In the genomic region with DNA sequence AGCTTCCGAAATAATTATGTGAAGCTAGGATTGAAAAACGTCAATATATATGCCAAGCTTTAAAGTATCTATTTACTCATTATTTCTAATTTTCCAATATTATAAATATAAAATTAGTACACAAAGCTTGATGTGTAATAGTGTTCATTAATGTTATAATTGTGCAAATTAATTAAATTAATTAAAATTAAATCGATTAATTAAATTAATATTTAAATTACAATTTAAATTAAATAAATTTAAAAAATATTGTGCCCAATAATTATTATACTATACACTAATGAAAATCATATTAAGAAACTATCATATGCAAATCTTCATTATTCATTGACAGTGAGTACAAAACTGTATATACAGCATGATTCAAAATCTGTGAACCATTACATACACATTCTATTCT, we compare ENCODE assay signal across 26 cellular contexts.
"Had no signal": no experiment of that assay in that cellular context is flagged by ENCODE, and none has a peak within 500 bp of the region (broad histone marks: within the 10 kb centered on the region; RNA-seq: fewer than 3 reads in every experiment).

No MANE protein-coding gene starts in this region.

- H3K27me3 ChIP-seq: hepatocyte, left lung, right atrium auricular region, spleen, suprapubic skin, tibial artery, upper lobe of right lung had no signal

- H3K27ac ChIP-seq: hepatocyte, left lung, lower lobe of right lung, right atrium auricular region, skin epidermis, spleen, suprapubic skin, thoracic aorta, tibial artery, upper lobe of right lung had no signal

- H3K27ac Mint-ChIP-seq: naive thymus-derived CD8-positive, alpha-beta T cell; nephron; progenitor cell of endocrine pancreas; stimulated activated effector memory CD8-positive, alpha-beta T cell treated with anti-CD3 and anti-CD28 coated beads, Interleukin-12 subunit alpha, Interleukin-12 subunit beta, amount 100 ng/mL, for 72 hours; stimulated activated naive CD8-positive, alpha-beta T cell treated with anti-CD3 and anti-CD28 coated beads, Interleukin-15, Interleukin-2, amounts not matched to agents 100 ng/mL and 50 ng/mL, for 24 hours had no signal

- H3K36me3 Mint-ChIP-seq: naive thymus-derived CD8-positive, alpha-beta T cell; stimulated activated effector memory CD8-positive, alpha-beta T cell treated with anti-CD3 and anti-CD28 coated beads, Interleukin-12 subunit alpha, Interleukin-12 subunit beta, amount 100 ng/mL, for 72 hours had no signal

- H3K4me1 Mint-ChIP-seq: naive thymus-derived CD8-positive, alpha-beta T cell; neural crest cell; stimulated activated effector memory CD8-positive, alpha-beta T cell treated with anti-CD3 and anti-CD28 coated beads, Interleukin-12 subunit alpha, Interleukin-12 subunit beta, amount 100 ng/mL, for 72 hours had no signal

- H3K9me3 Mint-ChIP-seq: naive thymus-derived CD8-positive, alpha-beta T cell; nephron; neural crest cell; stimulated activated naive CD8-positive, alpha-beta T cell treated with anti-CD3 and anti-CD28 coated beads, Interleukin-15, Interleukin-2, amounts not matched to agents 100 ng/mL and 50 ng/mL, for 24 hours had no signal

- H3K27me3 Mint-ChIP-seq: naive thymus-derived CD8-positive, alpha-beta T cell; progenitor cell of endocrine pancreas; stimulated activated naive CD8-positive, alpha-beta T cell treated with anti-CD3 and anti-CD28 coated beads, Interleukin-15, Interleukin-2, amounts not matched to agents 100 ng/mL and 50 ng/mL, for 24 hours had no signal

- DNase-seq: islet precursor cell; kidney glomerular epithelial cell; left cardiac atrium; left lung; lower lobe of right lung; mammary epithelial cell; mesenchymal stem cell; naive thymus-derived CD8-positive, alpha-beta T cell; occipital lobe; spleen; stimulated activated CD4-positive, alpha-beta T cell treated with anti-CD3 and anti-CD28 coated beads, Interleukin-4, amount 100 ng/mL, for 24 hours; stimulated activated naive CD4-positive, alpha-beta T cell; tibial artery; trophoblast cell; upper lobe of right lung had no signal

- H3K9me3 ChIP-seq: left lung, lower lobe of right lung, right atrium auricular region, spleen, suprapubic skin, thoracic aorta, tibial artery, upper lobe of right lung had no signal

- FAIRE-seq: urothelium cell line had no signal

- H3K4me3 Mint-ChIP-seq: naive thymus-derived CD8-positive, alpha-beta T cell; nephron; neural crest cell; stimulated activated effector memory CD8-positive, alpha-beta T cell treated with anti-CD3 and anti-CD28 coated beads, Interleukin-12 subunit alpha, Interleukin-12 subunit beta, amount 100 ng/mL, for 72 hours; stimulated activated naive CD8-positive, alpha-beta T cell treated with anti-CD3 and anti-CD28 coated beads, Interleukin-15, Interleukin-2, amounts not matched to agents 100 ng/mL and 50 ng/mL, for 24 hours had no signal

- H3K36me3 ChIP-seq: left lung, lower lobe of right lung, right atrium auricular region, spleen, suprapubic skin, thoracic aorta, tibial artery, upper lobe of right lung had no signal

- H3K4me3 ChIP-seq: hepatocyte, left lung, lower lobe of right lung, right atrium auricular region, skin epidermis, spleen, suprapubic skin, thoracic aorta, tibial artery, upper lobe of right lung had no signal

- H3K4me1 ChIP-seq: left lung, lower lobe of right lung, right atrium auricular region, spleen, suprapubic skin, tibial artery, upper lobe of right lung had no signal
